20 cellular contexts compared by ENCODE assay signal in genomic region chr9:99050292-99050911, GRCh38. TPM values are rescaled to one million over a fixed set of nuclear protein-coding genes. Genes with fewer than 3 reads are reported as not detected.
DNase-seq lines count a peak whose midpoint lies in the region; ATAC-seq, FAIRE-seq and TF ChIP-seq lines count a peak whose summit lies in the region.
"Had no signal": no experiment of that assay in that cellular context is flagged by ENCODE, and none has a peak within 500 bp of the region (broad histone marks: within the 10 kb centered on the region; RNA-seq: fewer than 3 reads in every experiment).

No MANE protein-coding gene starts in this region.

- H3K27ac Mint-ChIP-seq in activated T-helper 17 cell treated with anti-CD3 and anti-CD28 coated beads, Interleukin-2, amount 50 U/mL, for 72 hours = no peak overlapping the region
- no peak overlapping the region for H3K27ac Mint-ChIP-seq in activated T-cell treated with anti-CD3 and anti-CD28 coated beads, Interleukin-2, amount 50 U/mL, for 72 hours

- intact Hi-C loops in HepG2 (cut with micrococcal nuclease; ENCODE audit: unreplicated experiment) (no loop called here), left ventricle myocardium inferior (cut with micrococcal nuclease) (no loop called here)

- H3K4me1 ChIP-seq in HepG2 (ENCODE audit: insufficient read depth, low read length) (no peaks in the 10 kb centered on the region; the same call in 1 of the 2 replicates), left ventricle myocardium inferior (no peaks in the 10 kb centered on the region)
- H3K4me1 ChIP-seq: BLaER1 had no signal

- TF ChIP-seq RAD21 in HepG2 (CRISPR knock-in tag; IDR thresholded peaks at IDR 0.05) = no peak

- no TSS peak for BruUV-seq in HepG2 (replicated peaks; lab: Mats Ljungman, UMichigan)

- H3K79me2 ChIP-seq in HepG2 (ENCODE audit: insufficient read depth, low read length) = no peaks in the 10 kb centered on the region

- in situ Hi-C loops in HepG2 (cut with HindIII; ENCODE audit: extremely low pct_ligation_motif_present, low pct_unique_long_range_greater_than_20kb) = no loop called here

- WGBS in HepG2 (ENCODE audit: low lambda C conversion rate) = 63% methylated on average over 9 of the region's 10 CpGs

- no peaks in the 10 kb centered on the region for H3K27me3 ChIP-seq in AG04450 (ENCODE audit: control insufficient read depth, insufficient read depth, low read length)
- peaks cover 0 to 6% of the 10 kb centered on the region in 2 experiments; a peak in 2 of 5 replicates for H3K27me3 ChIP-seq in HepG2 (ENCODE audit: control insufficient read depth in 1 of 2, insufficient read depth in 2 of 2, low read length in 2 of 2)
- no peaks in the 10 kb centered on the region for H3K27me3 ChIP-seq in left ventricle myocardium inferior (ENCODE audit: low read depth)
- H3K27me3 ChIP-seq: BLaER1, heart left ventricle had no signal

- H3K9me3 Mint-ChIP-seq in activated T-helper 17 cell treated with anti-CD3 and anti-CD28 coated beads, Interleukin-2, amount 50 U/mL, for 72 hours = no peaks in the 10 kb centered on the region
- H3K9me3 Mint-ChIP-seq in activated T-cell treated with anti-CD3 and anti-CD28 coated beads, Interleukin-2, amount 50 U/mL, for 72 hours = peaks cover 0 to 1% of the 10 kb centered on the region in 2 donors

- FAIRE-seq in HepG2 (lab: Jason Lieb, UNC) = no peak

- no peak for TF ChIP-seq EP300 in HepG2 (IDR thresholded peaks at IDR 0.05; ENCODE audit: low read depth in 2 of 2, low read length in 2 of 2)
- no peak for TF ChIP-seq EP300 in HepG2 (CRISPR knock-in tag; IDR thresholded peaks at IDR 0.05; ENCODE audit: borderline replicate concordance)

- CTCF ChIA-PET in AG04450 (lab: Charles Lee) (no interaction called here), HepG2 (lab: Yijun Ruan, JAX; ENCODE audit: low intra/inter-chr PET ratio, low total read pairs) (no interaction called here)

- no peak overlapping the region for H3K9ac ChIP-seq in HepG2 (ENCODE audit: insufficient read depth, low read depth, low read length)
- H3K9ac ChIP-seq: BLaER1 had no signal

- no peak for TF ChIP-seq CTCF in AG04450 (IDR thresholded peaks at IDR 0.05; ENCODE audit: low read depth, low read length)
- no peak for TF ChIP-seq CTCF in HepG2 (CRISPR knock-in tag; IDR thresholded peaks at IDR 0.05)
- TF ChIP-seq CTCF in left ventricle myocardium inferior (IDR thresholded peaks at IDR 0.05; ENCODE audit: borderline replicate concordance) = no peak

- no peaks in the 10 kb centered on the region for H3K36me3 Mint-ChIP-seq in activated T-helper 17 cell treated with anti-CD3 and anti-CD28 coated beads, Interleukin-2, amount 50 U/mL, for 72 hours (ENCODE audit: low read depth)
- peaks cover under 1 to 3% of the 10 kb centered on the region in 2 donors for H3K36me3 Mint-ChIP-seq in activated T-cell treated with anti-CD3 and anti-CD28 coated beads, Interleukin-2, amount 50 U/mL, for 72 hours (ENCODE audit: insufficient read depth in 2 of 2)

- H2AFZ ChIP-seq in HepG2 (ENCODE audit: low read length) = no peak overlapping the region

- TF ChIP-seq POLR2A in HepG2 (IDR thresholded peaks at IDR 0.05; ENCODE audit: insufficient read depth in 1 of 2, low read depth in 2 of 2, low read length in 2 of 2) = no peak

- H3K4me3 ChIP-seq in AG04450 (ENCODE audit: low read depth, low read length) (no peak overlapping the region), HepG2 (replicated peaks in 1 of 3; ENCODE audit: insufficient read depth in 1 of 3, low read depth in 2 of 3, low read length in 3 of 3) (no peak overlapping the region), left ventricle myocardium inferior (no peak overlapping the region)
- H3K4me3 ChIP-seq: BLaER1, heart left ventricle, lung had no signal

- no peaks in the 10 kb centered on the region for H3K9me3 ChIP-seq in AG04450 (ENCODE audit: control insufficient read depth, insufficient read depth, low read length)
- no peaks in the 10 kb centered on the region for H3K9me3 ChIP-seq in HepG2 (ENCODE audit: low read length)
- no peaks in the 10 kb centered on the region for H3K9me3 ChIP-seq in left ventricle myocardium inferior (replicated peaks)
- H3K9me3 ChIP-seq: BLaER1, heart left ventricle had no signal

- no peak overlapping the region for H3K4me3 Mint-ChIP-seq in activated T-helper 17 cell treated with anti-CD3 and anti-CD28 coated beads, Interleukin-2, amount 50 U/mL, for 72 hours
- H3K4me3 Mint-ChIP-seq in activated T-cell treated with anti-CD3 and anti-CD28 coated beads, Interleukin-2, amount 50 U/mL, for 72 hours = no peak overlapping the region

- H3K4me2 ChIP-seq in HepG2 (ENCODE audit: low read depth, low read length) = no peak overlapping the region
- H3K4me2 ChIP-seq: BLaER1 had no signal

- no peaks in the 10 kb centered on the region for H3K36me3 ChIP-seq in HepG2 (replicated peaks in 1 of 2; ENCODE audit: control insufficient read depth in 1 of 2, insufficient read depth in 2 of 2, low read length in 2 of 2)
- peaks cover 73% of the 10 kb centered on the region for H3K36me3 ChIP-seq in left ventricle myocardium inferior
- H3K36me3 ChIP-seq: BLaER1, WERI-Rb-1 had no signal

- POLR2A ChIA-PET in AG04450 (lab: Yijun Ruan, JAX) = interaction anchor here (0.6 to 1.2 kb wide), 3 partner anchors 20 to 54 kb away, joined by 3 read pairs; no protein-coding TSS in a partner anchor
- POLR2A ChIA-PET in HepG2 (lab: Yijun Ruan, JAX) = no interaction called here

- H3K27ac ChIP-seq in AG04450 (ENCODE audit: low read depth, low read length) (peak overlapping the region; percentile 31), HepG2 (ENCODE audit: extremely low read length, insufficient read depth, low read length) (no peak overlapping the region), left ventricle myocardium inferior (replicated peaks) (no peak overlapping the region)
- H3K27ac ChIP-seq: BLaER1, WERI-Rb-1 had no signal

- H3K4me1 Mint-ChIP-seq in activated T-helper 17 cell treated with anti-CD3 and anti-CD28 coated beads, Interleukin-2, amount 50 U/mL, for 72 hours = peaks cover 22% of the 10 kb centered on the region
- peaks cover 44% of the 10 kb centered on the region for H3K4me1 Mint-ChIP-seq in activated T-cell treated with anti-CD3 and anti-CD28 coated beads, Interleukin-2, amount 50 U/mL, for 72 hours (ENCODE audit: low read depth)

- no peaks in the 10 kb centered on the region for H3K27me3 Mint-ChIP-seq in activated T-helper 17 cell treated with anti-CD3 and anti-CD28 coated beads, Interleukin-2, amount 50 U/mL, for 72 hours
- H3K27me3 Mint-ChIP-seq in activated T-cell treated with anti-CD3 and anti-CD28 coated beads, Interleukin-2, amount 50 U/mL, for 72 hours (ENCODE audit: low read depth) = peaks cover 11% of the 10 kb centered on the region

- no peak for DNase-seq in AG04450 (ENCODE audit: low read depth, low spot score)
- peak; percentile 36 for DNase-seq in HCEC 1CT
- DNase-seq in HepG2 (ENCODE audit: low spot score) = peak; percentile 13
- DNase-seq in HuH-7.5 (ENCODE audit: low spot score) = no peak
- no peak for DNase-seq in activated T-cell treated with anti-CD3 and anti-CD28 coated beads, Interleukin-2, amount 50 U/mL, for 72 hours
- DNase-seq in left ventricle myocardium inferior = no peak
- no peak for DNase-seq in activated effector memory CD4-positive, alpha-beta T cell treated with anti-CD3 and anti-CD28 coated beads, Interleukin-2, amount 50 U/mL, for 16 hours
- DNase-seq: activated T-cell treated with anti-CD3 and anti-CD28 coated beads for 4 hours; effector CD8-positive, alpha-beta T cell; GDM1; heart left ventricle; KBM-7; NCI-H2107; posterior cingulate gyrus; stimulated activated CD4-positive, alpha-beta T cell treated with anti-CD3 and anti-CD28 coated beads, Interleukin-2, amount 100 ng/mL, for 48 hours; stimulated activated naive CD4-positive, alpha-beta T cell treated with Interleukin-2 at 50 U/mL for 16 hours; WERI-Rb-1 had no signal

- ATAC-seq in activated T-helper 17 cell treated with anti-CD3 and anti-CD28 coated beads, Interleukin-2, amount 50 U/mL, for 72 hours (replicated peaks) = peak; percentile 9
- ATAC-seq in HepG2 = peak; percentile 74
- no peak for ATAC-seq in activated T-cell treated with anti-CD3 and anti-CD28 coated beads, Interleukin-2, amount 50 U/mL, for 72 hours (replicated peaks in 1 of 2)

- H4K20me1 ChIP-seq in HepG2 (ENCODE audit: insufficient read depth, low read length) = no peaks in the 10 kb centered on the region
- H4K20me1 ChIP-seq: BLaER1 had no signal

TF ChIP-seq in HepG2, 621 proteins besides CTCF, POLR2A, EP300 and RAD21 (continues in another document):
- TF ChIP-seq FOXA1 (IDR thresholded peaks at IDR 0.05) (no peak), FOXA1 (CRISPR knock-in tag; IDR thresholded peaks at IDR 0.05) (no peak), KLF13 (CRISPR knock-in tag; IDR thresholded peaks at IDR 0.05) (no peak), SMC3 (IDR thresholded peaks at IDR 0.05; ENCODE audit: low read length) (no peak)

RNA-seq across cellular contexts. Expression of gene TGFBR1, which starts 54.5 kb away (rescaled TPM):
- polyA plus RNA-seq in AG04450 (2011; rRNA removed) (86.3 and 96.6 TPM in 2 replicates), HepG2 (2011; rRNA removed) (16.8 and 16.9 TPM in 2 replicates)
- polyA minus RNA-seq in AG04450 (2011; rRNA and poly(A)+ RNA removed) = 242 and 266 TPM in 2 replicates
- total RNA-seq in activated T-helper 17 cell treated with anti-CD3 and anti-CD28 coated beads, Interleukin-2, amount 50 U/mL, for 72 hours = 10 to 100 TPM; 56.0 to 56.3 TPM
- total RNA-seq in HepG2 (2016; rRNA removed; fragmentation: Illumina TruSeq; extraction: Trizol) (21.2 and 23.9 TPM in 2 replicates), left ventricle myocardium inferior (12.3 TPM)
- 5.6 and 5.9 TPM in 2 replicates for total RNA-seq in HepG2 (2016; cell fraction: cytosol; rRNA removed; fragmentation: Illumina TruSeq; extraction: Trizol; ENCODE audit: low read depth)
- total RNA-seq in HepG2 (2016; cell fraction: insoluble cytoplasmic fraction; rRNA removed; fragmentation: Illumina TruSeq; extraction: Trizol) = 18.4 and 22.1 TPM in 2 replicates
- total RNA-seq in HepG2 (2016; cell fraction: membrane; rRNA removed; fragmentation: Illumina TruSeq; extraction: Trizol) = 14.2 and 17.5 TPM in 2 replicates
- 21.2 and 24.6 TPM in 2 replicates for total RNA-seq in HepG2 (2016; cell fraction: nucleus; rRNA removed; fragmentation: Illumina TruSeq; extraction: Trizol)
- polyA plus RNA-seq in HepG2 (2011; cell fraction: cytosol; rRNA removed) = 7.4 and 11.8 TPM in 2 replicates
- 5.4 and 6.2 TPM in 2 replicates for polyA plus RNA-seq in HepG2 (2011; cell fraction: nucleus; rRNA removed)
- 10.1 and 10.7 TPM in 2 replicates for polyA plus RNA-seq in HepG2 (2012)
- polyA plus RNA-seq in HepG2 (2016; cell fraction: cytosol; fragmentation: Illumina TruSeq; extraction: Trizol; ENCODE audit: low read depth) = 0.79 and 1.2 TPM in 2 replicates
- polyA plus RNA-seq in HepG2 (2016; cell fraction: insoluble cytoplasmic fraction; fragmentation: Illumina TruSeq; extraction: Trizol; ENCODE audit: low read depth) = 10.0 and 10.3 TPM in 2 replicates
- 3.4 and 3.9 TPM in 2 replicates for polyA plus RNA-seq in HepG2 (2016; cell fraction: membrane; fragmentation: Illumina TruSeq; extraction: Trizol; ENCODE audit: low read depth)
- polyA plus RNA-seq in HepG2 (2016; cell fraction: nucleus; fragmentation: Illumina TruSeq; extraction: Trizol; ENCODE audit: insufficient read depth, low read depth) = 16.7 and 17.0 TPM in 2 replicates
- polyA minus RNA-seq in HepG2 (2011; rRNA and poly(A)+ RNA removed; ENCODE audit: low replicate concordance) = 103 and 225 TPM in 2 replicates
- polyA minus RNA-seq in HepG2 (2011; cell fraction: cytosol; rRNA and poly(A)+ RNA removed) = 40.2 and 45.8 TPM in 2 replicates
- polyA minus RNA-seq in HepG2 (2011; cell fraction: nucleus; rRNA and poly(A)+ RNA removed) = 22.3 and 22.5 TPM in 2 replicates
- total RNA-seq in activated T-cell treated with anti-CD3 and anti-CD28 coated beads, Interleukin-2, amount 50 U/mL, for 72 hours = 10 to 100 TPM; 31.0 to 33.5 TPM

Comparison
In these comparisons a context has a peak if more than half of its experiments do, and no peak if none do; other contexts are left out.
1. DNase-seq: peak in HCEC 1CT (single experiment) and HepG2 (single experiment); none in AG04450 (single experiment), HuH-7.5 (single experiment), activated T-cell treated with anti-CD3 and anti-CD28 coated beads, Interleukin-2, amount 50 U/mL, for 72 hours (0 of 2), left ventricle myocardium inferior (single experiment) and activated effector memory CD4-positive, alpha-beta T cell treated with anti-CD3 and anti-CD28 coated beads, Interleukin-2, amount 50 U/mL, for 16 hours (single experiment).
2. ATAC-seq: peak in activated T-helper 17 cell treated with anti-CD3 and anti-CD28 coated beads, Interleukin-2, amount 50 U/mL, for 72 hours (single experiment) and HepG2 (single experiment); none in activated T-cell treated with anti-CD3 and anti-CD28 coated beads, Interleukin-2, amount 50 U/mL, for 72 hours (0 of 2).